ENCODE assay signal across 8 cellular contexts in genomic region chr9:98108540-98109031, GRCh38. TPM values are rescaled to one million over a fixed set of nuclear protein-coding genes. Genes with fewer than 3 reads are reported as not detected.
DNase-seq lines count a peak whose midpoint lies in the region; ATAC-seq and TF ChIP-seq lines count a peak whose summit lies in the region.

No MANE protein-coding gene starts in this region.

- no peaks in the 10 kb centered on the region for H3K4me1 ChIP-seq in esophagus muscularis mucosa

- H3K27ac ChIP-seq in skin epidermis, result peak overlapping the region in 12 of 21 experiments; percentile 8 to 93 (median 62)
- H3K27ac ChIP-seq in esophagus muscularis mucosa (replicated peaks in 1 of 4), result no peak overlapping the region

- H3K27me3 Mint-ChIP-seq in T-helper 17 cell, result no peaks in the 10 kb centered on the region

- TF ChIP-seq CTCF in esophagus muscularis mucosa (IDR thresholded peaks at IDR 0.05), result no peak

- 82% methylated on average over 5 of the region's 5 CpGs for WGBS in esophagus muscularis mucosa

- H3K36me3 ChIP-seq in MG63 (peaks cover 19% of the 10 kb centered on the region), esophagus muscularis mucosa (peaks cover 0 to 10% (median 0%) of the 10 kb centered on the region in 4 donors)

- peak; percentile 26 to 31 for DNase-seq in activated CD4-positive, alpha-beta T cell treated with anti-CD3 and anti-CD28 coated beads for 4 hours
- no peak for DNase-seq in activated CD4-positive, alpha-beta T cell treated with anti-CD3 and anti-CD28 coated beads for 1 hour
- DNase-seq in T-helper 17 cell (no peak), MG63 (no peak), NCI-H2227 (lab: John Stamatoyannopoulos, UW; ENCODE audit: unreplicated experiment) (no peak), esophagus muscularis mucosa (ENCODE audit: extremely low spot score) (no peak)

- TF ChIP-seq EP300 in esophagus muscularis mucosa (IDR thresholded peaks at IDR 0.05), result no peak

- TF ChIP-seq POLR2A in esophagus muscularis mucosa (IDR thresholded peaks at IDR 0.05; ENCODE audit: low read depth), result no peak

- intact Hi-C loops in esophagus muscularis mucosa (cut with DNase I), result no loop called here

- peaks cover 6% of the 10 kb centered on the region for H3K36me3 Mint-ChIP-seq in T-helper 17 cell (ENCODE audit: low read depth)

- peaks cover 50% of the 10 kb centered on the region for H3K4me1 Mint-ChIP-seq in T-helper 17 cell

- H3K4me3 ChIP-seq in skin epidermis (no peak overlapping the region), MG63 (no peak overlapping the region), esophagus muscularis mucosa (no peak overlapping the region)

- H3K27ac Mint-ChIP-seq in T-helper 17 cell, result peak overlapping the region; percentile 99

- peak overlapping the region; percentile 50 for H3K4me3 Mint-ChIP-seq in T-helper 17 cell

- ATAC-seq in HG02884 (IDR thresholded peaks at IDR 0.05; ENCODE audit: unreplicated experiment) (peak; percentile 67), T-helper 17 cell (peak; percentile 84)

- no peaks in the 10 kb centered on the region for H3K9me3 ChIP-seq in T-helper 17 cell (ENCODE audit: control insufficient read depth, low read length, poor library complexity, severe bottlenecking)
- no peaks in the 10 kb centered on the region for H3K9me3 ChIP-seq in MG63
- H3K9me3 ChIP-seq in esophagus muscularis mucosa, result peaks cover 0 to 8% (median 3%) of the 10 kb centered on the region in 4 donors

- no peaks in the 10 kb centered on the region for H3K27me3 ChIP-seq in MG63
- no peaks in the 10 kb centered on the region for H3K27me3 ChIP-seq in esophagus muscularis mucosa

RNA-seq across cellular contexts. Expression of gene TRIM14, which starts 10.4 kb away (rescaled TPM):
- total RNA-seq in T-helper 17 cell, result 10 to 100 TPM; 63.8 to 64.6 TPM
- 4.2 and 10.5 TPM in 2 replicates for total RNA-seq in MG63 (2014; rRNA removed; shearing (Covaris generic); ENCODE audit: low replicate concordance)
- total RNA-seq in esophagus muscularis mucosa, result 10 to 100 TPM in 2 of 4 donors, 1 to 10 TPM in 2; 6.1 to 14.9 (median 11.2) TPM

RNA-seq across cellular contexts. Expression of gene NANS, which starts 52.1 kb away (rescaled TPM):
- total RNA-seq in T-helper 17 cell, result 10 to 100 TPM; 38.1 to 44.9 TPM
- 164 and 230 TPM in 2 replicates for total RNA-seq in MG63 (2014; rRNA removed; shearing (Covaris generic); ENCODE audit: low replicate concordance)
- 10 to 100 TPM; 25.3 to 54.7 (median 37.3) TPM for total RNA-seq in esophagus muscularis mucosa

Comparison
In these comparisons a context has a peak if more than half of its experiments do, and no peak if none do; other contexts are left out.
1. DNase-seq: peak in activated CD4-positive, alpha-beta T cell treated with anti-CD3 and anti-CD28 coated beads for 4 hours (2 of 2); none in activated CD4-positive, alpha-beta T cell treated with anti-CD3 and anti-CD28 coated beads for 1 hour (single experiment), T-helper 17 cell (0 of 3), MG63 (single experiment), NCI-H2227 (single experiment) and esophagus muscularis mucosa (single experiment).
2. H3K27ac ChIP-seq: peak in skin epidermis (12 of 21); none in esophagus muscularis mucosa (0 of 4).